In genomic region chr11:86500500-86501170, GRCh38 we compare ENCODE assay signal across 16 cellular contexts.
"Had no signal": no experiment of that assay in that cellular context is flagged by ENCODE, and none has a peak within 500 bp of the region (broad histone marks: within the 10 kb centered on the region; RNA-seq: fewer than 3 reads in every experiment).

No MANE protein-coding gene starts in this region.

- DNase-seq: activated CD4-positive, alpha-beta memory T cell treated with anti-CD3 and anti-CD28 coated beads for 36 hours; activated CD4-positive, alpha-beta T cell treated with anti-CD3 and anti-CD28 coated beads for 4 hours; activated CD4-positive, CD25-positive, alpha-beta regulatory T cell; activated naive CD4-positive, alpha-beta T cell treated with Interleukin-2 at 50 U/mL for 16 hours; activated naive CD8-positive, alpha-beta T cell treated with anti-CD3 and anti-CD28 coated beads for 36 hours; activated T-cell treated with anti-CD3 and anti-CD28 coated beads, Interleukin-2, amount 50 U/mL, for 48 hours; dorsolateral prefrontal cortex; effector memory CD8-positive, alpha-beta T cell; esophagus squamous epithelium; gastrocnemius medialis; ovary; psoas muscle; stimulated activated CD4-positive, alpha-beta T cell treated with anti-CD3 and anti-CD28 coated beads, Interleukin-4, amount 100 ng/mL, for 24 hours; stimulated activated naive CD4-positive, alpha-beta T cell treated with Interleukin-2 at 50 U/mL for 16 hours; substantia nigra had no signal

- ATAC-seq: effector memory CD8-positive, alpha-beta T cell; gastrocnemius medialis; natural killer cell treated with Interleukin-12 subunit alpha and Interleukin-12 subunit beta and Interleukin-15 and Interleukin-18, amount 100 ng/mL, for 72 hours had no signal
